8 cellular contexts compared by ENCODE assay signal in the genomic region with DNA sequence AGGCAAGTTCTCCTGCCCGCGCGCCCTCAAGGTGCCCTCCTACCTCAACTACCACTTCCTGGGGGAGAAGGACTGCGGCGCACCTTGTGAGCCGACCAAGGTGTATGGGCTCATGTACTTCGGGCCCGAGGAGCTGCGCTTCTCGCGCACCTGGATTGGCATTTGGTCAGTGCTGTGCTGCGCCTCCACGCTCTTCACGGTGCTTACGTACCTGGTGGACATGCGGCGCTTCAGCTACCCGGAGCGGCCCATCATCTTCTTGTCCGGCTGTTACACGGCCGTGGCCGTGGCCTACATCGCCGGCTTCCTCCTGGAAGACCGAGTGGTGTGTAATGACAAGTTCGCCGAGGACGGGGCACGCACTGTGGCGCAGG. TPM values are rescaled to one million over a fixed set of nuclear protein-coding genes. Genes with fewer than 3 reads are reported as not detected.
A peak's percentile ranks its signal among the peaks of the same experiment; 100 is the strongest.
DNase-seq lines count a peak whose midpoint lies in the region; ATAC-seq and TF ChIP-seq lines count a peak whose summit lies in the region.

No MANE protein-coding gene starts in this region.

- peaks cover 8% of the 10 kb centered on the region for H3K36me3 Mint-ChIP-seq in progenitor cell of endocrine pancreas (ENCODE audit: insufficient read depth)
- no peaks in the 10 kb centered on the region for H3K36me3 Mint-ChIP-seq in activated T-cell treated with anti-CD3 and anti-CD28 coated beads, Interleukin-2, amount 50 U/mL, for 24 hours (ENCODE audit: low read depth)

- H3K27ac Mint-ChIP-seq in progenitor cell of endocrine pancreas = no peak overlapping the region
- H3K27ac Mint-ChIP-seq in activated T-cell treated with anti-CD3 and anti-CD28 coated beads, Interleukin-2, amount 50 U/mL, for 24 hours = no peak overlapping the region

- H3K4me3 ChIP-seq in DOHH2 (ENCODE audit: low read length) (peak overlapping the region; percentile 78), Peyer's patch (peak overlapping the region; percentile 63 to 90 (median 80)), fibroblast of mammary gland (ENCODE audit: control insufficient read depth, low read depth, low read length) (peak overlapping the region; percentile 74)

- H3K27me3 Mint-ChIP-seq in progenitor cell of endocrine pancreas = peaks cover 36% of the 10 kb centered on the region
- H3K27me3 Mint-ChIP-seq in activated T-cell treated with anti-CD3 and anti-CD28 coated beads, Interleukin-2, amount 50 U/mL, for 24 hours = peaks cover 64% of the 10 kb centered on the region

- no peaks in the 10 kb centered on the region for H3K36me3 ChIP-seq in DOHH2 (ENCODE audit: control insufficient read depth, low read length)
- H3K36me3 ChIP-seq in Peyer's patch = no peaks in the 10 kb centered on the region

- no peak for TF ChIP-seq CTCF in DOHH2 (IDR thresholded peaks at IDR 0.05; ENCODE audit: low read depth, low read length, poor library complexity, severe bottlenecking)
- no peak for TF ChIP-seq CTCF in Peyer's patch (IDR thresholded peaks at IDR 0.05)
- TF ChIP-seq CTCF in fibroblast of mammary gland (conservative IDR thresholded peaks at IDR 0.05; ENCODE audit: control insufficient read depth, insufficient read depth, low read depth, low read length) = no peak
- TF ChIP-seq CTCF in progenitor cell of endocrine pancreas (IDR thresholded peaks at IDR 0.05; ENCODE audit: unreplicated experiment) = no peak

- no peaks in the 10 kb centered on the region for H3K9me2 ChIP-seq in DOHH2 (replicated peaks; ENCODE audit: control insufficient read depth, low read length)

- DNase-seq in Peyer's patch (peak in 1 of 3 donors; percentile 54), fibroblast of mammary gland (ENCODE audit: low read depth) (no peak), progenitor cell of endocrine pancreas (ENCODE audit: low spot score, unreplicated experiment) (no peak), NCI-H526 treated with DMSO at 0.1 percent for 48 hours (lab: John Stamatoyannopoulos, UW) (no peak)
- no peak for DNase-seq in activated T-cell treated with anti-CD3 and anti-CD28 coated beads, Interleukin-2, amount 50 U/mL, for 24 hours
- no peak for DNase-seq in stimulated activated CD8-positive, alpha-beta memory T cell treated with anti-CD3 and anti-CD28 coated beads, Interleukin-4, amount 100 ng/mL, for 48 hours

- H3K27ac ChIP-seq in DOHH2 (ENCODE audit: low read depth, low read length) (no peak overlapping the region), Peyer's patch (peak overlapping the region; percentile 75 to 96 (median 90))

- H3K27me3 ChIP-seq in DOHH2 (ENCODE audit: control insufficient read depth, low read length) = peaks cover 38% of the 10 kb centered on the region
- no peaks in the 10 kb centered on the region for H3K27me3 ChIP-seq in Peyer's patch

- no peak for ATAC-seq in HG02610 (IDR thresholded peaks at IDR 0.05; ENCODE audit: unreplicated experiment)

- peak overlapping the region; percentile 89 for H3K4me3 Mint-ChIP-seq in progenitor cell of endocrine pancreas (ENCODE audit: low read depth)
- H3K4me3 Mint-ChIP-seq in activated T-cell treated with anti-CD3 and anti-CD28 coated beads, Interleukin-2, amount 50 U/mL, for 24 hours = no peak overlapping the region

- H3F3A ChIP-seq in DOHH2 (ENCODE audit: control insufficient read depth, insufficient read depth) = no peaks in the 10 kb centered on the region

- no peaks in the 10 kb centered on the region for H3K9me3 Mint-ChIP-seq in progenitor cell of endocrine pancreas (ENCODE audit: low read depth)
- no peaks in the 10 kb centered on the region for H3K9me3 Mint-ChIP-seq in activated T-cell treated with anti-CD3 and anti-CD28 coated beads, Interleukin-2, amount 50 U/mL, for 24 hours

- peaks cover 18% of the 10 kb centered on the region for H3K4me1 Mint-ChIP-seq in progenitor cell of endocrine pancreas (ENCODE audit: low read depth)
- H3K4me1 Mint-ChIP-seq in activated T-cell treated with anti-CD3 and anti-CD28 coated beads, Interleukin-2, amount 50 U/mL, for 24 hours (ENCODE audit: low read depth) = peaks cover 16% of the 10 kb centered on the region

- H3K4me2 ChIP-seq in DOHH2 (ENCODE audit: low read length) = peak overlapping the region; percentile 83

- no peaks in the 10 kb centered on the region for H3K9me3 ChIP-seq in DOHH2 (ENCODE audit: control insufficient read depth, insufficient read depth, low read length)
- no peaks in the 10 kb centered on the region for H3K9me3 ChIP-seq in Peyer's patch

- H4K20me1 ChIP-seq in DOHH2 (ENCODE audit: control insufficient read depth, insufficient read depth, low read depth, low read length) = no peaks in the 10 kb centered on the region

- no peaks in the 10 kb centered on the region for H3K79me2 ChIP-seq in DOHH2 (ENCODE audit: control insufficient read depth, low read length)

- TF ChIP-seq POLR2A in Peyer's patch (IDR thresholded peaks at IDR 0.05) = no peak

- H3K4me1 ChIP-seq in DOHH2 (ENCODE audit: control insufficient read depth, low read length) = peaks cover 22% of the 10 kb centered on the region
- peaks cover 0 to 29% (median 8%) of the 10 kb centered on the region in 4 donors for H3K4me1 ChIP-seq in Peyer's patch

RNA-seq across cellular contexts. Expression of a gene that starts 1.4 kb away (rescaled TPM):
- total RNA-seq in Peyer's patch (10 to 100 TPM in 2 of 4 donors, 1 to 10 TPM in 2; 1.7 to 12.6 (median 8.9) TPM), progenitor cell of endocrine pancreas (11.8 and 12.0 TPM in 2 replicates)
